11 cellular contexts compared by ENCODE assay signal in genomic region chr22:44595841-44596341, GRCh38.
DNase-seq lines count a peak whose midpoint lies in the region; ATAC-seq and TF ChIP-seq lines count a peak whose summit lies in the region.
"Had no signal": no experiment of that assay in that cellular context is flagged by ENCODE, and none has a peak within 500 bp of the region (broad histone marks: within the 10 kb centered on the region; RNA-seq: fewer than 3 reads in every experiment).

No MANE protein-coding gene starts in this region.

- no peaks in the 10 kb centered on the region for H3K9me3 ChIP-seq in HEK293 (ENCODE audit: control insufficient read depth, insufficient read depth, low read depth, low read length)
- H3K9me3 ChIP-seq in MG63, result no peaks in the 10 kb centered on the region

- ATAC-seq in GM21528 (IDR thresholded peaks at IDR 0.05; ENCODE audit: low FRiP score, unreplicated experiment), result no peak
- ATAC-seq in HG03108 (IDR thresholded peaks at IDR 0.05; ENCODE audit: unreplicated experiment), result no peak
- no peak for ATAC-seq in HG03139 (IDR thresholded peaks at IDR 0.05; ENCODE audit: unreplicated experiment)

- no peaks in the 10 kb centered on the region for H3K9me3 Mint-ChIP-seq in immature natural killer cell

- POLR2A ChIA-PET in HEK293 (lab: Yijun Ruan, JAX), result no interaction called here

- H3K27ac ChIP-seq in HEK293 (ENCODE audit: extremely low read depth, low read depth, low read length), result no peak overlapping the region

- DNase-seq in ACHN (peak; percentile 46), SHP77 treated with DMSO at 0.1 percent for 48 hours (lab: John Stamatoyannopoulos, UW) (peak; percentile 86), immature natural killer cell (peak; percentile 51 to 54 (median 53)), MG63 (no peak)
- DNase-seq: Calu3, Right ventricle myocardium superior had no signal

- CTCF ChIA-PET in HEK293 (lab: Yijun Ruan, JAX), result interaction anchor here (0.6 kb wide), 1 partner anchor 423 kb away, joined by 3 read pairs; no protein-coding TSS in a partner anchor

- peaks cover 4 to 8% of the 10 kb centered on the region in 2 donors for H3K4me1 Mint-ChIP-seq in immature natural killer cell

- TF ChIP-seq CTCF in HEK293 (tag by site-specific recombination; IDR thresholded peaks at IDR 0.05), result no peak

- in situ Hi-C loops in ACHN (cut with HindIII; ENCODE audit: low pct_ligation_motif_present, low pct_unique_long_range_greater_than_20kb, low sequenced_read_pairs), result no loop called here

- H3K36me3 ChIP-seq in HEK293 (ENCODE audit: control insufficient read depth in 2 of 2, insufficient read depth in 1 of 2, low read length in 2 of 2) (no peaks in the 10 kb centered on the region), MG63 (no peaks in the 10 kb centered on the region)

- peak overlapping the region in 4 of 6 donors; percentile 69 to 87 (median 74) for H3K27ac Mint-ChIP-seq in immature natural killer cell

- H3K27me3 ChIP-seq in MG63, result no peaks in the 10 kb centered on the region

- H3K4me3 ChIP-seq in HEK293 (ENCODE audit: low read depth, low read length) (no peak overlapping the region), MG63 (no peak overlapping the region)
- H3K4me3 ChIP-seq: lung had no signal

- no peaks in the 10 kb centered on the region for H3K36me3 Mint-ChIP-seq in immature natural killer cell

- H3K4me3 Mint-ChIP-seq in immature natural killer cell, result peak overlapping the region in 1 of 5 donors; percentile 17

- no peaks in the 10 kb centered on the region for H3K4me1 ChIP-seq in HEK293 (ENCODE audit: control insufficient read depth, insufficient read depth, low read length)

- peaks cover 4 to 21% (median 17%) of the 10 kb centered on the region in 3 donors for H3K27me3 Mint-ChIP-seq in immature natural killer cell (ENCODE audit: low read depth in 3 of 3)

TF ChIP-seq in HEK293, 187 proteins besides CTCF, POLR2A, EP300 and RAD21 (continues in another document):
- TF ChIP-seq BCL11A (tag by site-specific recombination; IDR thresholded peaks at IDR 0.05; ENCODE audit: low read depth) (no peak), ZNF660 (tag by site-specific recombination; IDR thresholded peaks at IDR 0.05) (no peak), ZNF624 (tag by site-specific recombination; IDR thresholded peaks at IDR 0.05) (no peak), ZNF19 (tag by site-specific recombination; IDR thresholded peaks at IDR 0.05; ENCODE audit: low read depth) (no peak), ZNF785 (tag by site-specific recombination; IDR thresholded peaks at IDR 0.05) (no peak), SALL2 (tag by site-specific recombination; IDR thresholded peaks at IDR 0.05; ENCODE audit: borderline replicate concordance) (no peak), ZNF112 (tag by site-specific recombination; IDR thresholded peaks at IDR 0.05) (no peak), KLF16 (tag by site-specific recombination; IDR thresholded peaks at IDR 0.05) (no peak), ZNF549 (tag by site-specific recombination; IDR thresholded peaks at IDR 0.05) (no peak), ZNF341 (tag by site-specific recombination; IDR thresholded peaks at IDR 0.05; ENCODE audit: low read depth) (peak; percentile 37), OSR2 (tag by site-specific recombination; IDR thresholded peaks at IDR 0.05) (peak; percentile 34; the same call in 1 of the 2 replicates), YY1 (tag by site-specific recombination; IDR thresholded peaks at IDR 0.05) (no peak), GLIS1 (tag by site-specific recombination; IDR thresholded peaks at IDR 0.05) (peak; percentile 71), ZNF558 (tag by site-specific recombination; IDR thresholded peaks at IDR 0.05) (no peak), ZNF701 (tag by site-specific recombination; IDR thresholded peaks at IDR 0.05) (no peak), ZNF335 (tag by site-specific recombination; conservative IDR thresholded peaks at IDR 0.05) (no peak), MZF1 (tag by site-specific recombination; IDR thresholded peaks at IDR 0.05; ENCODE audit: borderline replicate concordance) (no peak), ZNF394 (tag by site-specific recombination; IDR thresholded peaks at IDR 0.05; ENCODE audit: borderline replicate concordance) (no peak), ZIC2 (tag by site-specific recombination; IDR thresholded peaks at IDR 0.05) (peak; percentile 68), ZNF555 (tag by site-specific recombination; conservative IDR thresholded peaks at IDR 0.05) (no peak), ZNF791 (tag by site-specific recombination; IDR thresholded peaks at IDR 0.05) (no peak), ZNF302 (tag by site-specific recombination; IDR thresholded peaks at IDR 0.05; ENCODE audit: low read depth) (no peak), ZFHX2 (tag by site-specific recombination; conservative IDR thresholded peaks at IDR 0.05) (no peak), ZNF658 (tag by site-specific recombination; IDR thresholded peaks at IDR 0.05) (no peak), ZNF639 (tag by site-specific recombination; IDR thresholded peaks at IDR 0.05) (no peak), PRDM2 (tag by site-specific recombination; IDR thresholded peaks at IDR 0.05; ENCODE audit: borderline replicate concordance) (no peak), TRIM28 (IDR thresholded peaks at IDR 0.05; ENCODE audit: borderline replicate concordance, low read length) (no peak), ZNF629 (tag by site-specific recombination; IDR thresholded peaks at IDR 0.05) (0 out of 2 replicates have a peak, but pooled peaks have one; percentile 34), REPIN1 (tag by site-specific recombination; IDR thresholded peaks at IDR 0.05; ENCODE audit: low read depth) (no peak), ZNF433 (tag by site-specific recombination; IDR thresholded peaks at IDR 0.05; ENCODE audit: low read depth) (no peak), ZNF544 (tag by site-specific recombination; IDR thresholded peaks at IDR 0.05) (no peak)
- TF ChIP-seq, protein P1, sequence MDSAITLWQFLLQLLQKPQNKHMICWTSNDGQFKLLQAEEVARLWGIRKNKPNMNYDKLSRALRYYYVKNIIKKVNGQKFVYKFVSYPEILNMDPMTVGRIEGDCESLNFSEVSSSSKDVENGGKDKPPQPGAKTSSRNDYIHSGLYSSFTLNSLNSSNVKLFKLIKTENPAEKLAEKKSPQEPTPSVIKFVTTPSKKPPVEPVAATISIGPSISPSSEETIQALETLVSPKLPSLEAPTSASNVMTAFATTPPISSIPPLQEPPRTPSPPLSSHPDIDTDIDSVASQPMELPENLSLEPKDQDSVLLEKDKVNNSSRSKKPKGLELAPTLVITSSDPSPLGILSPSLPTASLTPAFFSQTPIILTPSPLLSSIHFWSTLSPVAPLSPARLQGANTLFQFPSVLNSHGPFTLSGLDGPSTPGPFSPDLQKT (IDR thresholded peaks at IDR 0.05; ENCODE audit: borderline replicate concordance, low read depth, low read length), result no peak
